Comparison of ENCODE assay signal across 1 cellular context in the genomic region with DNA sequence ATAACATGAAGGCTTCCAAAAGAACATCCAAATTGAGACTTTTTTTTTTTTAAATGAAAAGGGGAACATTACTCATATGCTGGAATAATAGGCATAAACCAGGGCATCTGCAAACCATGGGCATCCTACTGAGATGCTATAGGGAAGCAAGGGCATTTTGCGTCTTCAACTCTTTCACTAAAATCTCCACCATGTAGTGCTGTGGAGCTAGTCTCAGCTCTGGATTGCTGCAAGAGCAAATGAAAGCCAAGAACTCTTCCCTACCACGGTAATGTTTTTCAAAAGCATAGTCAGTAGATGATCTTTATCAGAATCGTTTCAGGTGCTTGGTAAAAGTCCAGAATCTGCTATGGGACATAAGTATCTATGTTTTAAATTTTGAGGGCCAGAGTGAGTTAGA.
TF ChIP-seq lines count a peak whose summit lies in the region.

No MANE protein-coding gene starts in this region.

TF ChIP-seq in SK-N-SH treated with all-trans-retinoic acid at 6 μM for 48 hours, 23 proteins besides CTCF, POLR2A, EP300 and RAD21 (continued from another document):
- TF ChIP-seq, protein P1, sequence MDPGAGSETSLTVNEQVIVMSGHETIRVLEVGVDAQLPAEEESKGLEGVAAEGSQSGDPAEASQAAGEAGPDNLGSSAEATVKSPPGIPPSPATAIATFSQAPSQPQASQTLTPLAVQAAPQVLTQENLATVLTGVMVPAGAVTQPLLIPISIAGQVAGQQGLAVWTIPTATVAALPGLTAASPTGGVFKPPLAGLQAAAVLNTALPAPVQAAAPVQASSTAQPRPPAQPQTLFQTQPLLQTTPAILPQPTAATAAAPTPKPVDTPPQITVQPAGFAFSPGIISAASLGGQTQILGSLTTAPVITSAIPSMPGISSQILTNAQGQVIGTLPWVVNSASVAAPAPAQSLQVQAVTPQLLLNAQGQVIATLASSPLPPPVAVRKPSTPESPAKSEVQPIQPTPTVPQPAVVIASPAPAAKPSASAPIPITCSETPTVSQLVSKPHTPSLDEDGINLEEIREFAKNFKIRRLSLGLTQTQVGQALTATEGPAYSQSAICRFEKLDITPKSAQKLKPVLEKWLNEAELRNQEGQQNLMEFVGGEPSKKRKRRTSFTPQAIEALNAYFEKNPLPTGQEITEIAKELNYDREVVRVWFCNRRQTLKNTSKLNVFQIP (CRISPR knock-in tag; IDR thresholded peaks at IDR 0.05; ENCODE audit: borderline replicate concordance, low read depth), result no peak
- no peak for TF ChIP-seq TOX (CRISPR knock-in tag; IDR thresholded peaks at IDR 0.05; ENCODE audit: borderline replicate concordance)
- no peak for TF ChIP-seq PPARA (CRISPR knock-in tag; IDR thresholded peaks at IDR 0.05; ENCODE audit: borderline replicate concordance)
- TF ChIP-seq, protein P2, sequence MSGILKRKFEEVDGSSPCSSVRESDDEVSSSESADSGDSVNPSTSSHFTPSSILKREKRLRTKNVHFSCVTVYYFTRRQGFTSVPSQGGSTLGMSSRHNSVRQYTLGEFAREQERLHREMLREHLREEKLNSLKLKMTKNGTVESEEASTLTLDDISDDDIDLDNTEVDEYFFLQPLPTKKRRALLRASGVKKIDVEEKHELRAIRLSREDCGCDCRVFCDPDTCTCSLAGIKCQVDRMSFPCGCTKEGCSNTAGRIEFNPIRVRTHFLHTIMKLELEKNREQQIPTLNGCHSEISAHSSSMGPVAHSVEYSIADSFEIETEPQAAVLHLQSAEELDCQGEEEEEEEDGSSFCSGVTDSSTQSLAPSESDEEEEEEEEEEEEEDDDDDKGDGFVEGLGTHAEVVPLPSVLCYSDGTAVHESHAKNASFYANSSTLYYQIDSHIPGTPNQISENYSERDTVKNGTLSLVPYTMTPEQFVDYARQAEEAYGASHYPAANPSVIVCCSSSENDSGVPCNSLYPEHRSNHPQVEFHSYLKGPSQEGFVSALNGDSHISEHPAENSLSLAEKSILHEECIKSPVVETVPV (CRISPR knock-in tag; IDR thresholded peaks at IDR 0.05), result no peak
- TF ChIP-seq TCF4 (CRISPR knock-in tag; IDR thresholded peaks at IDR 0.05; ENCODE audit: borderline replicate concordance), result no peak
- TF ChIP-seq, protein P3, sequence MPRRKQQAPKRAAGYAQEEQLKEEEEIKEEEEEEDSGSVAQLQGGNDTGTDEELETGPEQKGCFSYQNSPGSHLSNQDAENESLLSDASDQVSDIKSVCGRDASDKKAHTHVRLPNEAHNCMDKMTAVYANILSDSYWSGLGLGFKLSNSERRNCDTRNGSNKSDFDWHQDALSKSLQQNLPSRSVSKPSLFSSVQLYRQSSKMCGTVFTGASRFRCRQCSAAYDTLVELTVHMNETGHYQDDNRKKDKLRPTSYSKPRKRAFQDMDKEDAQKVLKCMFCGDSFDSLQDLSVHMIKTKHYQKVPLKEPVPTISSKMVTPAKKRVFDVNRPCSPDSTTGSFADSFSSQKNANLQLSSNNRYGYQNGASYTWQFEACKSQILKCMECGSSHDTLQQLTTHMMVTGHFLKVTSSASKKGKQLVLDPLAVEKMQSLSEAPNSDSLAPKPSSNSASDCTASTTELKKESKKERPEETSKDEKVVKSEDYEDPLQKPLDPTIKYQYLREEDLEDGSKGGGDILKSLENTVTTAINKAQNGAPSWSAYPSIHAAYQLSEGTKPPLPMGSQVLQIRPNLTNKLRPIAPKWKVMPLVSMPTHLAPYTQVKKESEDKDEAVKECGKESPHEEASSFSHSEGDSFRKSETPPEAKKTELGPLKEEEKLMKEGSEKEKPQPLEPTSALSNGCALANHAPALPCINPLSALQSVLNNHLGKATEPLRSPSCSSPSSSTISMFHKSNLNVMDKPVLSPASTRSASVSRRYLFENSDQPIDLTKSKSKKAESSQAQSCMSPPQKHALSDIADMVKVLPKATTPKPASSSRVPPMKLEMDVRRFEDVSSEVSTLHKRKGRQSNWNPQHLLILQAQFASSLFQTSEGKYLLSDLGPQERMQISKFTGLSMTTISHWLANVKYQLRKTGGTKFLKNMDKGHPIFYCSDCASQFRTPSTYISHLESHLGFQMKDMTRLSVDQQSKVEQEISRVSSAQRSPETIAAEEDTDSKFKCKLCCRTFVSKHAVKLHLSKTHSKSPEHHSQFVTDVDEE (CRISPR knock-in tag; IDR thresholded peaks at IDR 0.05), result no peak
- no peak for TF ChIP-seq CSDC2 (CRISPR knock-in tag; IDR thresholded peaks at IDR 0.05)
- TF ChIP-seq ZNF70 (CRISPR knock-in tag; IDR thresholded peaks at IDR 0.05), result no peak
